ENCODE assay signal across 8 cellular contexts in the genomic region with DNA sequence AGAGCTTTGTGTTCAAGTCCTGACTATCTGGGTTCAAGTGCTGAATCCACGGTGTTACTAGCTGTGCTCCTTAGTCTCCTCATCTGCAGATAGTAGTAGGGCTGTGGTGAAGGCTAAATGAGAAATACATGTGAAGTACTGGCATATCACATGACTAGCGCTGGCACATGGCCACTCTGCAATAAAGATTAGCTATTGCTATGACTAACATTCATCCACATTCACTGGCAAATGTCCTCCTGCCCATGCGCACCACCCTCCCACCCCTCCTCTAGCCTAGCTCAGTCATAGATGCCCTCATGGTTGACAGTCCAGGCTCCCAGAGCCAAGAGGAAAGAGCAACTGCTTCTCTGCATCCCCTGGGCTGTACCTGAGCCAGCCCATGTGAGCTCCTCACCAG. TPM values are rescaled to one million over a fixed set of nuclear protein-coding genes. Genes with fewer than 3 reads are reported as not detected.
DNase-seq lines count a peak whose midpoint lies in the region; ATAC-seq and TF ChIP-seq lines count a peak whose summit lies in the region.
"Had no signal": no experiment of that assay in that cellular context is flagged by ENCODE, and none has a peak within 500 bp of the region (broad histone marks: within the 10 kb centered on the region; RNA-seq: fewer than 3 reads in every experiment).

No MANE protein-coding gene starts in this region.

- no peaks in the 10 kb centered on the region for H3K9me3 Mint-ChIP-seq in HFFc6
- H3K9me3 Mint-ChIP-seq in stimulated activated naive B cell treated with anti-CD40 and anti-IgM and Interleukin-4, amounts not matched to agents 10 μg/mL and 1 μg/mL and 100 μg/mL, for 72 hours, result no peaks in the 10 kb centered on the region
- H3K9me3 Mint-ChIP-seq: central memory CD8-positive, alpha-beta T cell had no signal

- ATAC-seq in stimulated activated naive B cell treated with anti-CD40 and anti-IgM and Interleukin-4, amounts not matched to agents 10 μg/mL and 1 μg/mL and 100 μg/mL, for 72 hours (replicated peaks), result no peak

- H3K36me3 ChIP-seq in SK-N-MC (ENCODE audit: insufficient read depth, low read length), result peaks cover 24% of the 10 kb centered on the region

- H3K36me3 Mint-ChIP-seq in HFFc6 (ENCODE audit: low read depth), result peaks cover 7% of the 10 kb centered on the region
- peaks cover 5 to 19% of the 10 kb centered on the region in 2 donors for H3K36me3 Mint-ChIP-seq in stimulated activated naive B cell treated with anti-CD40 and anti-IgM and Interleukin-4, amounts not matched to agents 10 μg/mL and 1 μg/mL and 100 μg/mL, for 72 hours

- peak overlapping the region; percentile 94 for H3K27ac Mint-ChIP-seq in HFFc6
- no peak overlapping the region for H3K27ac Mint-ChIP-seq in stimulated activated naive B cell treated with anti-CD40 and anti-IgM and Interleukin-4, amounts not matched to agents 10 μg/mL and 1 μg/mL and 100 μg/mL, for 72 hours

- H3K4me1 Mint-ChIP-seq in HFFc6 (ENCODE audit: low read depth), result peaks cover 58% of the 10 kb centered on the region
- H3K4me1 Mint-ChIP-seq in stimulated activated naive B cell treated with anti-CD40 and anti-IgM and Interleukin-4, amounts not matched to agents 10 μg/mL and 1 μg/mL and 100 μg/mL, for 72 hours, result peaks cover 0 to 4% of the 10 kb centered on the region in 2 donors
- H3K4me1 Mint-ChIP-seq: central memory CD8-positive, alpha-beta T cell had no signal

- peak overlapping the region; percentile 36; the same call in 1 of the 2 replicates for H3K4me3 Mint-ChIP-seq in HFFc6
- no peak overlapping the region for H3K4me3 Mint-ChIP-seq in stimulated activated naive B cell treated with anti-CD40 and anti-IgM and Interleukin-4, amounts not matched to agents 10 μg/mL and 1 μg/mL and 100 μg/mL, for 72 hours
- H3K4me3 Mint-ChIP-seq: central memory CD8-positive, alpha-beta T cell had no signal

- no peaks in the 10 kb centered on the region; the same call in 1 of the 2 replicates for H3K27me3 Mint-ChIP-seq in HFFc6 (ENCODE audit: insufficient read depth)
- H3K27me3 Mint-ChIP-seq in stimulated activated naive B cell treated with anti-CD40 and anti-IgM and Interleukin-4, amounts not matched to agents 10 μg/mL and 1 μg/mL and 100 μg/mL, for 72 hours, result no peaks in the 10 kb centered on the region
- H3K27me3 Mint-ChIP-seq: central memory CD8-positive, alpha-beta T cell had no signal

- no peak overlapping the region for H3K4me3 ChIP-seq in SK-N-MC
- no peak overlapping the region for H3K4me3 ChIP-seq in fibroblast of villous mesenchyme (ENCODE audit: low read depth, low read length)

- H3K9me3 ChIP-seq in SK-N-MC (ENCODE audit: low read depth, low read length), result no peaks in the 10 kb centered on the region

- H3K27ac ChIP-seq in SK-N-MC, result peak overlapping the region; percentile 86; the same call in 1 of the 2 replicates

- intact Hi-C loops in head of caudate nucleus (cut with DNase I), result loop anchor here (5.0 kb wide), 1 partner anchor 36 kb away; no protein-coding TSS in a partner anchor

- no peak overlapping the region for H3K9ac ChIP-seq in SK-N-MC (ENCODE audit: insufficient read length)

- DNase-seq in HFFc6 (peak; percentile 97), SK-N-MC (ENCODE audit: low read depth, low spot score) (no peak), fibroblast of villous mesenchyme (ENCODE audit: low read depth) (peak; percentile 97), stromal cell of bone marrow (ENCODE audit: low read depth) (peak; percentile 98), head of caudate nucleus (no peak), 8988T (no peak)
- no peak for DNase-seq in stimulated activated naive B cell treated with anti-CD40 and anti-IgM and Interleukin-4, amounts not matched to agents 10 μg/mL and 1 μg/mL and 100 μg/mL, for 72 hours

- TF ChIP-seq CTCF in HFFc6 (IDR thresholded peaks at IDR 0.05) (no peak), fibroblast of villous mesenchyme (IDR thresholded peaks at IDR 0.05; ENCODE audit: insufficient read depth, low read depth, low read length) (no peak)

RNA-seq across cellular contexts. Expression of gene COL8A2, which starts 8.5 kb away (rescaled TPM):
- total RNA-seq in HFFc6 (2021; fragmentation: NEBNext Ultra II Directional; extraction: Animal tissue kit (Norgen Biotek cat#: 25700)), result 1 to 10 TPM; 1.9 to 6.4 (median 2.4) TPM
- total RNA-seq in fibroblast of villous mesenchyme, result 4.7 and 6.8 TPM in 2 replicates

RNA-seq across cellular contexts. Expression of gene TRAPPC3, which starts 15.8 kb away (rescaled TPM):
- 10 to 100 TPM; 76.6 to 93.4 (median 78.6) TPM for total RNA-seq in HFFc6 (2021; fragmentation: NEBNext Ultra II Directional; extraction: Animal tissue kit (Norgen Biotek cat#: 25700))
- 94.6 and 102 TPM in 2 replicates for total RNA-seq in fibroblast of villous mesenchyme

RNA-seq across cellular contexts. Expression of gene MAP7D1, which starts 22.5 kb away (rescaled TPM):
- 100 to 1,000 TPM; 202 to 234 (median 210) TPM for total RNA-seq in HFFc6 (2021; fragmentation: NEBNext Ultra II Directional; extraction: Animal tissue kit (Norgen Biotek cat#: 25700))
- total RNA-seq in fibroblast of villous mesenchyme, result 142 and 187 TPM in 2 replicates

RNA-seq across cellular contexts. Expression of gene ADPRS, which starts 44.8 kb away (rescaled TPM):
- total RNA-seq in HFFc6 (2021; fragmentation: NEBNext Ultra II Directional; extraction: Animal tissue kit (Norgen Biotek cat#: 25700)), result 10 to 100 TPM; 24.4 to 30.9 (median 27.0) TPM
- 25.0 and 26.4 TPM in 2 replicates for total RNA-seq in fibroblast of villous mesenchyme

RNA-seq across cellular contexts. Expression of gene TEKT2, which starts 49.6 kb away (rescaled TPM):
- total RNA-seq in HFFc6 (2021; fragmentation: NEBNext Ultra II Directional; extraction: Animal tissue kit (Norgen Biotek cat#: 25700)), result not detected
- total RNA-seq in fibroblast of villous mesenchyme, result under 0.01 TPM in 1 of 2 replicates, not detected in the other

Comparison
In these comparisons a context has a peak if more than half of its experiments do, and no peak if none do; other contexts are left out.
1. DNase-seq: peak in HFFc6 (single experiment), fibroblast of villous mesenchyme (single experiment) and stromal cell of bone marrow (single experiment); none in SK-N-MC (single experiment), head of caudate nucleus (0 of 42), stimulated activated naive B cell treated with anti-CD40 and anti-IgM and Interleukin-4, amounts not matched to agents 10 μg/mL and 1 μg/mL and 100 μg/mL, for 72 hours (single experiment) and 8988T (single experiment).